In genomic region chr20:25495189-25495824, GRCh38 we compare ENCODE assay signal across 18 cellular contexts.
DNase-seq lines count a peak whose midpoint lies in the region; FAIRE-seq and TF ChIP-seq lines count a peak whose summit lies in the region.
"Had no signal": no experiment of that assay in that cellular context is flagged by ENCODE, and none has a peak within 500 bp of the region (broad histone marks: within the 10 kb centered on the region; RNA-seq: fewer than 3 reads in every experiment).

No MANE protein-coding gene starts in this region.

- FAIRE-seq in urothelium cell line (lab: Jason Lieb, UNC) (no peak), GM19239 (lab: Jason Lieb, UNC) (no peak)
- FAIRE-seq: GM12892 had no signal

- TF ChIP-seq CTCF in neural crest cell (conservative IDR thresholded peaks at IDR 0.05), result no peak

- no peak overlapping the region for H3K4me3 ChIP-seq in H7 (ENCODE audit: insufficient read depth, low read depth, low read length)
- H3K4me3 ChIP-seq: GM23338, SJSA1 had no signal

- H3K4me1 Mint-ChIP-seq in neural crest cell, result no peaks in the 10 kb centered on the region
- H3K4me1 Mint-ChIP-seq: CD8-positive, alpha-beta memory T cell had no signal

- no peak overlapping the region for H3K4me3 Mint-ChIP-seq in neural crest cell
- H3K4me3 Mint-ChIP-seq: CD8-positive, alpha-beta memory T cell; GM23338; T-helper 2 cell treated with Interferon-gamma antibody and Interleukin-4, amounts not matched to agents 5 μg/mL and 100 μg/mL, for 36 hours had no signal

- no peaks in the 10 kb centered on the region for H3K36me3 Mint-ChIP-seq in neural crest cell (ENCODE audit: low read depth)
- H3K36me3 Mint-ChIP-seq: CD8-positive, alpha-beta memory T cell had no signal

- H3K9me3 Mint-ChIP-seq in neural crest cell, result no peaks in the 10 kb centered on the region
- H3K9me3 Mint-ChIP-seq: CD8-positive, alpha-beta memory T cell; GM23338; T-helper 2 cell treated with Interferon-gamma antibody and Interleukin-4, amounts not matched to agents 5 μg/mL and 100 μg/mL, for 36 hours had no signal

- H3K27me3 Mint-ChIP-seq in neural crest cell (ENCODE audit: low read depth), result no peaks in the 10 kb centered on the region
- H3K27me3 Mint-ChIP-seq: CD8-positive, alpha-beta memory T cell had no signal

- H3K27me3 ChIP-seq in H7 (ENCODE audit: control insufficient read depth, insufficient read depth, low read length), result no peaks in the 10 kb centered on the region
- H3K27me3 ChIP-seq: SJSA1 had no signal

- H3K36me3 ChIP-seq in H7 (replicated peaks; ENCODE audit: control insufficient read depth, insufficient read depth, low read length), result peaks cover 3% of the 10 kb centered on the region

- H3K27ac Mint-ChIP-seq in neural crest cell (ENCODE audit: unreplicated experiment), result peak overlapping the region; percentile 35
- H3K27ac Mint-ChIP-seq: CD8-positive, alpha-beta memory T cell; GM23338; T-helper 2 cell treated with Interferon-gamma antibody and Interleukin-4, amounts not matched to agents 5 μg/mL and 100 μg/mL, for 36 hours had no signal

- peak; percentile 6 for DNase-seq in NCI-H1436 (lab: John Stamatoyannopoulos, UW)
- DNase-seq in NCI-H1436 treated with DMSO at 0.1 percent for 48 hours (lab: John Stamatoyannopoulos, UW), result no peak
- peak; percentile 37 for DNase-seq in H7
- DNase-seq in NCI-H345 treated with DMSO at 0.1 percent for 48 hours (lab: John Stamatoyannopoulos, UW; ENCODE audit: unreplicated experiment), result peak; percentile 40
- DNase-seq in neural crest cell (ENCODE audit: low read depth, low spot score), result no peak
- DNase-seq in urothelium cell line (ENCODE audit: low spot score), result no peak
- no peak for DNase-seq in GM19239 (ENCODE audit: insufficient read length, low spot score)
- DNase-seq in SHP77 (lab: John Stamatoyannopoulos, UW), result no peak
- DNase-seq: 8988T; CD8-positive, alpha-beta memory T cell; NCI-H1105 treated with DMSO at 0.1 percent for 48 hours; NCI-H187 treated with DMSO at 0.1 percent for 48 hours; NCI-H524 treated with DMSO at 0.1 percent for 48 hours; RPMI8226 had no signal

Comparison
In these comparisons a context has a peak if more than half of its experiments do, and no peak if none do; other contexts are left out.
1. DNase-seq: peak in NCI-H1436 (single experiment), H7 (single experiment) and NCI-H345 treated with DMSO at 0.1 percent for 48 hours (single experiment); none in NCI-H1436 treated with DMSO at 0.1 percent for 48 hours (single experiment), neural crest cell (single experiment), urothelium cell line (single experiment), GM19239 (single experiment) and SHP77 (0 of 2).